ENCODE assay signal across 30 cellular contexts in the genomic region with DNA sequence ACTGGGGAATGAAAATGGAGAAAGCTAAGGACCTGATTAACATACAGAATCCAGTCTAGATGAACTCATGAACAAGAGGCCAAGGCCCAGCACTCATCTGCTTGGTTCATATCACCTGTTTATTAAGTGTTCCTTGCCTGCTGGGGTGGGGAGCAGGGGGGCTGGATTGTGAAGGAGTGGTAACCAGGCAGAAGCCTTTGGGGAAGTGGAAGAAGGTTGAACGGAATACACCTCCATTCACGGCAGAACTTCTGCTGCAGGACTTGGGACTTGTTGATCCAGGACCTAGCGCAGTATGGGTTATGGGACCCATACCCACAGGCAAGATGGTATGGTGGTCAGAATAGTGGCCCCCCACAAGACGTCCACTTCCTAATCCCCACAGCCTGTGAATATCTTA. TPM values are rescaled to one million over a fixed set of nuclear protein-coding genes. Genes with fewer than 3 reads are reported as not detected.
A peak's percentile ranks its signal among the peaks of the same experiment; 100 is the strongest.
DNase-seq lines count a peak whose midpoint lies in the region; ATAC-seq, FAIRE-seq and TF ChIP-seq lines count a peak whose summit lies in the region.
"Had no signal": no experiment of that assay in that cellular context is flagged by ENCODE, and none has a peak within 500 bp of the region (broad histone marks: within the 10 kb centered on the region; RNA-seq: fewer than 3 reads in every experiment).

No MANE protein-coding gene starts in this region.

- peak overlapping the region; percentile 11 for H3K4ac ChIP-seq in trophoblast cell (ENCODE audit: low read depth, low read length)

- peaks cover 14% of the 10 kb centered on the region for H3K4me1 ChIP-seq in BLaER1
- H3K4me1 ChIP-seq in KMS-11 (ENCODE audit: low read depth, poor library complexity, severe bottlenecking) = peaks cover 37% of the 10 kb centered on the region
- peaks cover 28 to 55% of the 10 kb centered on the region in 2 experiments for H3K4me1 ChIP-seq in K562 (replicated peaks in 1 of 2; ENCODE audit: control insufficient read depth in 2 of 2, insufficient read depth in 2 of 2, low read length in 2 of 2)
- peaks cover 35 to 38% of the 10 kb centered on the region in 2 experiments for H3K4me1 ChIP-seq in trophoblast cell (ENCODE audit: control insufficient read depth in 1 of 2, insufficient read depth in 2 of 2, low read length in 2 of 2)

- FAIRE-seq in K562 (lab: Jason Lieb, UNC) = no peak
- FAIRE-seq: A204.1, GM12891, H1 had no signal

- no peak for TF ChIP-seq EP300 in K562 (IDR thresholded peaks at IDR 0.05; ENCODE audit: low read length)

- TF ChIP-seq POLR2A in K562 (conservative IDR thresholded peaks at IDR 0.05) = no peak

- H4K20me1 ChIP-seq in BLaER1 = no peaks in the 10 kb centered on the region
- H4K20me1 ChIP-seq in KMS-11 (ENCODE audit: insufficient read depth) = no peaks in the 10 kb centered on the region
- H4K20me1 ChIP-seq in K562 (replicated peaks; ENCODE audit: control insufficient read depth, insufficient read depth, low read length) = no peaks in the 10 kb centered on the region

- no peak overlapping the region for H4K12ac ChIP-seq in trophoblast cell (ENCODE audit: low read depth, low read length)

- peak overlapping the region; percentile 91 for H2BK12ac ChIP-seq in trophoblast cell (ENCODE audit: low read length)

- H2AK5ac ChIP-seq in trophoblast cell (ENCODE audit: low read length) = peak overlapping the region; percentile 51

- no peak for DNase-seq in K562 (ENCODE audit: extremely low read depth in 1 of 4, low spot score in 3 of 4)
- no peak for DNase-seq in trophoblast cell
- DNase-seq in HEK293T (ENCODE audit: extremely low spot score) = no peak
- no peak for DNase-seq in inferior parietal cortex (ENCODE audit: extremely low spot score)
- no peak for DNase-seq in NCI-H146 (lab: John Stamatoyannopoulos, UW)
- DNase-seq in LoVo (ENCODE audit: low spot score) = no peak
- DNase-seq: C1 segment of cervical spinal cord; CD4-positive, alpha-beta memory T cell; COR-L47; DMS79; EL; GF-D8; HCEC 1CT; NCI-H1092; NCI-H1417 treated with DMSO at 0.1 percent for 48 hours; NCI-H187; NCI-H2081 treated with DMSO at 0.1 percent for 48 hours; NCI-H2171; NCI-H226; NCI-H510A treated with DMSO at 0.1 percent for 48 hours; NCI-H748 treated with DMSO at 0.1 percent for 48 hours; PC-3; SK-N-SH had no signal

- H2BK120ac ChIP-seq in trophoblast cell (ENCODE audit: insufficient read depth, low read length, poor library complexity) = peak overlapping the region; percentile 65

- H3K27me3 ChIP-seq in BLaER1 (no peaks in the 10 kb centered on the region), KMS-11 (ENCODE audit: insufficient read depth, low read depth) (no peaks in the 10 kb centered on the region), K562 (ENCODE audit: control insufficient read depth in 2 of 2, insufficient read depth in 2 of 2, low read length in 2 of 2) (no peaks in the 10 kb centered on the region), trophoblast cell (ENCODE audit: insufficient read depth, low read length) (no peaks in the 10 kb centered on the region)

- H3K9ac ChIP-seq in BLaER1 (no peak overlapping the region), KMS-11 (peak overlapping the region; percentile 53; the same call in 1 of the 2 replicates), K562 (ENCODE audit: insufficient read depth in 1 of 2, low read depth in 2 of 2, low read length in 2 of 2) (no peak overlapping the region), trophoblast cell (ENCODE audit: low read length) (no peak overlapping the region)
- H3K9ac ChIP-seq: SK-N-SH had no signal

- H3K27ac ChIP-seq in BLaER1 (no peak overlapping the region), KMS-11 (peak overlapping the region; percentile 67), K562 (ENCODE audit: extremely low read depth, low read depth, low read length) (no peak overlapping the region), trophoblast cell (ENCODE audit: low read depth, low read length) (peak overlapping the region; percentile 18)

- H3K9me3 ChIP-seq in BLaER1 = no peaks in the 10 kb centered on the region
- H3K9me3 ChIP-seq in K562 (replicated peaks; ENCODE audit: control insufficient read depth, insufficient read depth, low read depth, low read length) = no peaks in the 10 kb centered on the region
- H3K9me3 ChIP-seq in trophoblast cell (ENCODE audit: insufficient read depth, low read depth, low read length) = no peaks in the 10 kb centered on the region
- H3K9me3 ChIP-seq: SK-N-SH had no signal

- BruUV-seq in K562 (replicated peaks; lab: Mats Ljungman, UMichigan) = no TSS peak

- peak overlapping the region; percentile 20 for H4K8ac ChIP-seq in trophoblast cell (ENCODE audit: low read depth, low read length)

- no peak overlapping the region for H3K18ac ChIP-seq in trophoblast cell (ENCODE audit: low read length)

- no peaks in the 10 kb centered on the region for H3K36me3 ChIP-seq in BLaER1
- no peaks in the 10 kb centered on the region for H3K36me3 ChIP-seq in KMS-11 (ENCODE audit: insufficient read depth)
- no peaks in the 10 kb centered on the region for H3K36me3 ChIP-seq in K562 (ENCODE audit: control insufficient read depth, insufficient read depth, low read length)
- no peaks in the 10 kb centered on the region for H3K36me3 ChIP-seq in trophoblast cell (ENCODE audit: control insufficient read depth in 1 of 2, insufficient read depth in 2 of 2, low read length in 2 of 2)

- CTCF ChIA-PET in K562 (lab: Yijun Ruan, JAX; ENCODE audit: low intra/inter-chr PET ratio) = no interaction called here
- CTCF ChIA-PET in HEK293T (lab: Yijun Ruan, JAX) = interaction anchor here (1.5 kb wide), 1 partner anchor 33 kb away, joined by 3 read pairs; no protein-coding TSS in a partner anchor

- POLR2A ChIA-PET in K562 (lab: Yijun Ruan, JAX) = interaction anchor here (0.7 to 1.8 kb wide), 5 partner anchors 11 to 290 kb away, joined by 3 to 5 read pairs (median 4); no protein-coding TSS in a partner anchor
- POLR2A ChIA-PET in HEK293T (lab: Yijun Ruan, JAX) = no interaction called here

- peak overlapping the region; percentile 60 for H2BK5ac ChIP-seq in trophoblast cell (ENCODE audit: low read depth, low read length, poor library complexity)

- peak overlapping the region; percentile 51 for H3K14ac ChIP-seq in trophoblast cell (ENCODE audit: low read length)

- intact Hi-C loops in K562 (cut with micrococcal nuclease) = no loop called here

- peaks cover 54% of the 10 kb centered on the region for H3K79me1 ChIP-seq in trophoblast cell (ENCODE audit: low read length)

- no peaks in the 10 kb centered on the region for H3K79me2 ChIP-seq in KMS-11 (ENCODE audit: insufficient read depth, low read depth)
- no peaks in the 10 kb centered on the region for H3K79me2 ChIP-seq in K562 (ENCODE audit: control insufficient read depth, insufficient read depth, low read length)
- H3K79me2 ChIP-seq in trophoblast cell (ENCODE audit: control insufficient read depth, insufficient read depth, low read length, poor library complexity) = peaks cover 8% of the 10 kb centered on the region

- H3K23ac ChIP-seq in trophoblast cell (ENCODE audit: low read length) = no peak overlapping the region

- H3K4me2 ChIP-seq in BLaER1 (peak overlapping the region; percentile 63), KMS-11 (peak overlapping the region; percentile 54), K562 (ENCODE audit: insufficient read depth, low read length) (no peak overlapping the region), trophoblast cell (ENCODE audit: low read length) (no peak overlapping the region)
- H3K4me2 ChIP-seq: SK-N-SH had no signal

- ATAC-seq in K562 = no peak
- ATAC-seq: PC-3 had no signal

- in situ Hi-C loops in K562 (cut with MboI) = loop anchor here (10.0 kb wide), 1 partner anchor 1829 kb away; no protein-coding TSS in a partner anchor

- H2AFZ ChIP-seq in KMS-11 (ENCODE audit: low read depth) (peak overlapping the region; percentile 87), K562 (ENCODE audit: low read depth, low read length) (peak overlapping the region; percentile 56), trophoblast cell (ENCODE audit: insufficient read depth, low read length, poor library complexity) (no peak overlapping the region)

- TF ChIP-seq CTCF in KMS-11 (conservative IDR thresholded peaks at IDR 0.05; ENCODE audit: low read depth, low read length) = no peak
- TF ChIP-seq CTCF in K562 (IDR thresholded peaks at IDR 0.05 in 2 of 3, conservative IDR thresholded peaks at IDR 0.05 in 1 of 3; ENCODE audit: insufficient read depth in 2 of 3, low read depth in 1 of 3, low read length in 3 of 3) = no peak

- 78% methylated on average over 4 of the region's 4 CpGs for WGBS in K562 (ENCODE audit: insufficient coverage, low coverage, missing lambda C conversion rate)
- no CpG with 5 or more reads among the region's 4 CpGs for WGBS in trophoblast cell (ENCODE audit: extremely low coverage, insufficient coverage, insufficient read length)

- peak overlapping the region; percentile 87 for H4K91ac ChIP-seq in trophoblast cell (ENCODE audit: low read depth, low read length)

- no peak overlapping the region for H3K4me3 ChIP-seq in BLaER1
- no peak overlapping the region for H3K4me3 ChIP-seq in KMS-11 (IDR thresholded peaks at IDR 0.05; ENCODE audit: insufficient read depth, low read depth, low read length)
- no peak overlapping the region for H3K4me3 ChIP-seq in K562
- H3K4me3 ChIP-seq in trophoblast cell (ENCODE audit: low read depth, low read length) = no peak overlapping the region

- TF ChIP-seq RAD21 in K562 (CRISPR knock-in tag; conservative IDR thresholded peaks at IDR 0.05 in 1 of 2, IDR thresholded peaks at IDR 0.05 in 1 of 2) = no peak

- no peaks in the 10 kb centered on the region for H3K9me1 ChIP-seq in K562 (ENCODE audit: control insufficient read depth, insufficient read depth, low read length)

RNA-seq across cellular contexts. Expression of a gene that starts 8.8 kb away (rescaled TPM):
- total RNA-seq in K562 (2011; cell fraction: chromatin; rRNA removed; ENCODE audit: low replicate concordance) = 136 and 205 TPM in 2 replicates
- total RNA-seq in K562 (2011; cell fraction: nucleolus; rRNA removed) = 103 and 109 TPM in 2 replicates
- 115 and 139 TPM in 2 replicates for total RNA-seq in K562 (2011; cell fraction: nucleoplasm; rRNA removed)
- total RNA-seq in K562 (2014; rRNA removed) (92.0 and 109 TPM in 2 replicates), K562 (2014; rRNA removed; fragmentation: Illumina TruSeq; extraction: Trizol) (68.2 and 79.3 TPM in 2 replicates), K562 (2015; rRNA removed; fragmentation: Illumina TruSeq; extraction: Trizol) (101 TPM in 2 replicates), K562 (2021) (131 and 137 TPM in 2 replicates)
- polyA plus RNA-seq in K562 (2011; rRNA removed) (121 and 149 TPM in 2 replicates), K562 (2014; fragmentation: Illumina TruSeq; extraction: Trizol) (113 and 142 TPM in 2 replicates), K562 (2014; fragmentation: Nextera tagmentation; extraction: Ambion mirVana) (10 to 100 TPM; 19.3 to 21.0 TPM), K562 (2014; rRNA removed) (129 and 143 TPM in 2 replicates)
- polyA plus RNA-seq in K562 (2011; cell fraction: cytosol; rRNA removed) = 72.8 and 87.1 TPM in 2 replicates
- polyA plus RNA-seq in K562 (2011; cell fraction: nucleus; rRNA removed) = 578 and 627 TPM in 2 replicates
- 143 and 180 TPM in 2 replicates for polyA plus RNA-seq in K562 (2012)
- polyA minus RNA-seq in K562 (2011; rRNA and poly(A)+ RNA removed) = 67.6 and 68.1 TPM in 2 replicates
- 32.1 and 40.2 TPM in 2 replicates for polyA minus RNA-seq in K562 (2011; cell fraction: cytosol; rRNA and poly(A)+ RNA removed)
- 85.5 and 131 TPM in 2 replicates for polyA minus RNA-seq in K562 (2011; cell fraction: nucleus; rRNA and poly(A)+ RNA removed)
- 198 and 213 TPM in 2 replicates for polyA plus RNA-seq in trophoblast cell (2013)

RNA-seq across cellular contexts. Expression of a gene that starts 27.2 kb away (rescaled TPM):
- total RNA-seq in K562 (2011; cell fraction: chromatin; rRNA removed; ENCODE audit: low replicate concordance) = not detected in 2 replicates
- total RNA-seq in K562 (2011; cell fraction: nucleolus; rRNA removed) = not detected in 2 replicates
- not detected in 2 replicates for total RNA-seq in K562 (2011; cell fraction: nucleoplasm; rRNA removed)
- not detected in 2 replicates for total RNA-seq in K562 (2014; rRNA removed)
- not detected in 2 replicates for total RNA-seq in K562 (2014; rRNA removed; fragmentation: Illumina TruSeq; extraction: Trizol)
- not detected in 2 replicates for total RNA-seq in K562 (2015; rRNA removed; fragmentation: Illumina TruSeq; extraction: Trizol)
- not detected in 2 replicates for total RNA-seq in K562 (2021)
- not detected in 2 replicates for polyA plus RNA-seq in K562 (2011; rRNA removed)
- not detected in 2 replicates for polyA plus RNA-seq in K562 (2011; cell fraction: cytosol; rRNA removed)
- not detected in 2 replicates for polyA plus RNA-seq in K562 (2011; cell fraction: nucleus; rRNA removed)
- polyA plus RNA-seq in K562 (2012) = 0.03 and 0.06 TPM in 2 replicates
- polyA plus RNA-seq in K562 (2014; fragmentation: Illumina TruSeq; extraction: Trizol) = not detected in 2 replicates
- not detected for polyA plus RNA-seq in K562 (2014; fragmentation: Nextera tagmentation; extraction: Ambion mirVana)
- not detected in 2 replicates for polyA plus RNA-seq in K562 (2014; rRNA removed)
- polyA minus RNA-seq in K562 (2011; rRNA and poly(A)+ RNA removed) = not detected in 2 replicates
- not detected in 2 replicates for polyA minus RNA-seq in K562 (2011; cell fraction: cytosol; rRNA and poly(A)+ RNA removed)
- polyA minus RNA-seq in K562 (2011; cell fraction: nucleus; rRNA and poly(A)+ RNA removed) = not detected in 2 replicates
- polyA plus RNA-seq in trophoblast cell (2013) = 23.8 and 25.2 TPM in 2 replicates
- total RNA-seq: CD4-positive, alpha-beta memory T cell; IMR-90 had no signal
- polyA plus RNA-seq: AG04450 had no signal

RNA-seq across cellular contexts. Expression of a gene that starts 38.6 kb away (rescaled TPM):
- not detected in 2 replicates for total RNA-seq in K562 (2011; cell fraction: chromatin; rRNA removed; ENCODE audit: low replicate concordance)
- not detected in 2 replicates for total RNA-seq in K562 (2011; cell fraction: nucleolus; rRNA removed)
- 0.23 TPM in 1 of 2 replicates, not detected in the other for total RNA-seq in K562 (2011; cell fraction: nucleoplasm; rRNA removed)
- total RNA-seq in K562 (2014; rRNA removed) = 0.05 TPM in 1 of 2 replicates, not detected in the other
- not detected in 2 replicates for total RNA-seq in K562 (2014; rRNA removed; fragmentation: Illumina TruSeq; extraction: Trizol)
- total RNA-seq in K562 (2015; rRNA removed; fragmentation: Illumina TruSeq; extraction: Trizol) = not detected in 2 replicates
- 0.18 TPM in 1 of 2 replicates, not detected in the other for total RNA-seq in K562 (2021)
- 0.05 and 0.06 TPM in 2 replicates for polyA plus RNA-seq in K562 (2011; rRNA removed)
- polyA plus RNA-seq in K562 (2011; cell fraction: cytosol; rRNA removed) = 0.06 and 0.13 TPM in 2 replicates
- 0.36 and 1.1 TPM in 2 replicates for polyA plus RNA-seq in K562 (2011; cell fraction: nucleus; rRNA removed)
- polyA plus RNA-seq in K562 (2012) = 1.4 and 11.1 TPM in 2 replicates
- 0.06 TPM in 1 of 2 replicates, not detected in the other for polyA plus RNA-seq in K562 (2014; fragmentation: Illumina TruSeq; extraction: Trizol)
- polyA plus RNA-seq in K562 (2014; fragmentation: Nextera tagmentation; extraction: Ambion mirVana) = 1 to 10 TPM; 1.6 to 1.7 TPM
- polyA plus RNA-seq in K562 (2014; rRNA removed) = not detected in 2 replicates
- polyA minus RNA-seq in K562 (2011; rRNA and poly(A)+ RNA removed) = not detected in 2 replicates
- polyA minus RNA-seq in K562 (2011; cell fraction: cytosol; rRNA and poly(A)+ RNA removed) = not detected in 2 replicates
- polyA minus RNA-seq in K562 (2011; cell fraction: nucleus; rRNA and poly(A)+ RNA removed) = 0.54 TPM in 1 of 2 replicates, not detected in the other
- polyA plus RNA-seq in trophoblast cell (2013) = 4.6 and 5.5 TPM in 2 replicates
- total RNA-seq: IMR-90, PC-3 had no signal
- polyA plus RNA-seq: AG04450, IMR-90 had no signal

RNA-seq across cellular contexts. Expression of a gene that starts 44.6 kb away (rescaled TPM):
- 39.2 and 105 TPM in 2 replicates for total RNA-seq in K562 (2011; cell fraction: chromatin; rRNA removed; ENCODE audit: low replicate concordance)
- total RNA-seq in K562 (2011; cell fraction: nucleolus; rRNA removed) = 53.7 and 55.5 TPM in 2 replicates
- total RNA-seq in K562 (2011; cell fraction: nucleoplasm; rRNA removed) = 27.4 and 41.9 TPM in 2 replicates
- 13.0 and 18.6 TPM in 2 replicates for total RNA-seq in K562 (2014; rRNA removed)
- 5.3 and 6.1 TPM in 2 replicates for total RNA-seq in K562 (2014; rRNA removed; fragmentation: Illumina TruSeq; extraction: Trizol)
- 10.9 and 13.3 TPM in 2 replicates for total RNA-seq in K562 (2015; rRNA removed; fragmentation: Illumina TruSeq; extraction: Trizol)
- 25.6 and 26.5 TPM in 2 replicates for total RNA-seq in K562 (2021)
- 11.9 and 12.8 TPM in 2 replicates for polyA plus RNA-seq in K562 (2011; rRNA removed)
- polyA plus RNA-seq in K562 (2011; cell fraction: cytosol; rRNA removed) = 18.1 and 28.6 TPM in 2 replicates
- 28.4 and 60.2 TPM in 2 replicates for polyA plus RNA-seq in K562 (2011; cell fraction: nucleus; rRNA removed)
- polyA plus RNA-seq in K562 (2012) = 19.1 and 22.2 TPM in 2 replicates
- polyA plus RNA-seq in K562 (2014; fragmentation: Illumina TruSeq; extraction: Trizol) = 14.6 and 14.8 TPM in 2 replicates
- under 1 TPM; 0.44 to 0.50 TPM for polyA plus RNA-seq in K562 (2014; fragmentation: Nextera tagmentation; extraction: Ambion mirVana)
- polyA plus RNA-seq in K562 (2014; rRNA removed) = 22.3 and 26.0 TPM in 2 replicates
- polyA minus RNA-seq in K562 (2011; rRNA and poly(A)+ RNA removed) = 3.8 and 7.6 TPM in 2 replicates
- polyA minus RNA-seq in K562 (2011; cell fraction: cytosol; rRNA and poly(A)+ RNA removed) = 6.1 and 7.0 TPM in 2 replicates
- polyA minus RNA-seq in K562 (2011; cell fraction: nucleus; rRNA and poly(A)+ RNA removed) = 11.3 and 12.4 TPM in 2 replicates
- 5.8 and 6.2 TPM in 2 replicates for polyA plus RNA-seq in trophoblast cell (2013)
- polyA plus RNA-seq: CD4-positive, alpha-beta memory T cell had no signal

RNA-seq across cellular contexts. Expression of a gene that starts 48.5 kb away (rescaled TPM):
- 4.8 and 16.7 TPM in 2 replicates for total RNA-seq in K562 (2011; cell fraction: chromatin; rRNA removed; ENCODE audit: low replicate concordance)
- total RNA-seq in K562 (2011; cell fraction: nucleolus; rRNA removed) = 1.2 and 3.0 TPM in 2 replicates
- total RNA-seq in K562 (2011; cell fraction: nucleoplasm; rRNA removed) = 2.9 and 6.9 TPM in 2 replicates
- total RNA-seq in K562 (2014; rRNA removed) (2.6 and 4.1 TPM in 2 replicates), K562 (2014; rRNA removed; fragmentation: Illumina TruSeq; extraction: Trizol) (7.2 and 8.3 TPM in 2 replicates), K562 (2015; rRNA removed; fragmentation: Illumina TruSeq; extraction: Trizol) (7.6 and 9.4 TPM in 2 replicates), K562 (2021) (5.1 and 7.1 TPM in 2 replicates)
- polyA plus RNA-seq in K562 (2011; rRNA removed) (3.5 and 5.3 TPM in 2 replicates), K562 (2014; fragmentation: Illumina TruSeq; extraction: Trizol) (4.5 and 6.0 TPM in 2 replicates), K562 (2014; fragmentation: Nextera tagmentation; extraction: Ambion mirVana) (1 to 10 TPM; 1.5 TPM), K562 (2014; rRNA removed) (5.4 and 7.8 TPM in 2 replicates)
- polyA plus RNA-seq in K562 (2011; cell fraction: cytosol; rRNA removed) = 0.97 and 1.3 TPM in 2 replicates
- 2.2 and 2.6 TPM in 2 replicates for polyA plus RNA-seq in K562 (2011; cell fraction: nucleus; rRNA removed)
- polyA plus RNA-seq in K562 (2012) = 1.8 and 3.3 TPM in 2 replicates
- polyA minus RNA-seq in K562 (2011; rRNA and poly(A)+ RNA removed) = 9.3 and 10.6 TPM in 2 replicates
- polyA minus RNA-seq in K562 (2011; cell fraction: cytosol; rRNA and poly(A)+ RNA removed) = 1.9 and 4.0 TPM in 2 replicates
- polyA minus RNA-seq in K562 (2011; cell fraction: nucleus; rRNA and poly(A)+ RNA removed) = 3.6 and 4.4 TPM in 2 replicates
- 10.0 and 10.4 TPM in 2 replicates for polyA plus RNA-seq in trophoblast cell (2013)

Comparison
In these comparisons a context has a peak if more than half of its experiments do, and no peak if none do; other contexts are left out.
1. H3K27ac ChIP-seq: peak in KMS-11 (single experiment) and trophoblast cell (single experiment); none in BLaER1 (single experiment) and K562 (single experiment).
2. H3K4me2 ChIP-seq: peak in BLaER1 (single experiment) and KMS-11 (single experiment); none in K562 (single experiment) and trophoblast cell (single experiment).